In the genomic region with DNA sequence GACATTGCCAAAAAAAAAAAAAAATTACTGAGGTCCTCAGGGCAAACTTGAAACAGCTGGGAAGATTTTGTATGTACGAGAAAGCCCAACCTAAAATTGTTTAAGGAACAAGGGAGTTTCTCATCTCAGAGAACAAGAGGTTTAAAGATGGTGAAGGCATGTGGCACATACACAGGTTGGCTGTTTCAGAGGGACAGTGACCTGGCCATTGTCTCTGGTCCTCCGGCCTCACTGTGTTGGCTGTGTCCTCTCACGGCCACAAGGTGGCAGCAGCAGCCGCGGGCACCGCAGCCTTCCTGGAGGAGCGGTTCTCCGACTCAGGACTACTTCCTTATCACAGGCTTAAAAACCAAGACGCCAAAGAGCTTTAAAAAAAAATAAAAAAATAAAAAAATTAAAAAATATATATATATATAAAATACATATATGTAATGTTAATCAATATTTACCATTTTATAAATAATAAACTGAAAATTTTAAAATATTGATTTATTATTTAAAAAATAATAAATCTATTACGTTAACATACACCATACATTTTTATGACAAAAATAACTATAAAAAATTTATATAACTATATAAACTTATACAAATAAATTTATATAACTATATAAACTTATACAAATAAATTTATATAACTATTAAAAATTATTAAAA, we compare ENCODE assay signal across 1 cellular context.
TF ChIP-seq lines count a peak whose summit lies in the region.

No MANE protein-coding gene starts in this region.

TF ChIP-seq in H1, 55 proteins besides CTCF, POLR2A, EP300 and RAD21 (continued from another document):
- TF ChIP-seq JUN (IDR thresholded peaks at IDR 0.05; ENCODE audit: low read depth, low read length) (peak; percentile 31; the same call in 1 of the 2 replicates), CREB1 (IDR thresholded peaks at IDR 0.05) (0 out of 2 replicates have a peak, but pooled peaks have one; percentile 35), CHD1 (IDR thresholded peaks at IDR 0.05; ENCODE audit: low read depth, low read length) (no peak), CHD2 (IDR thresholded peaks at IDR 0.05; ENCODE audit: low read length) (peak; percentile 32; the same call in 1 of the 2 replicates), YY1 (IDR thresholded peaks at IDR 0.05; ENCODE audit: low read depth, low read length) (0 out of 2 replicates have a peak, but pooled peaks have one; percentile 41)
